ENCODE assay signal across 18 cellular contexts in the genomic region with DNA sequence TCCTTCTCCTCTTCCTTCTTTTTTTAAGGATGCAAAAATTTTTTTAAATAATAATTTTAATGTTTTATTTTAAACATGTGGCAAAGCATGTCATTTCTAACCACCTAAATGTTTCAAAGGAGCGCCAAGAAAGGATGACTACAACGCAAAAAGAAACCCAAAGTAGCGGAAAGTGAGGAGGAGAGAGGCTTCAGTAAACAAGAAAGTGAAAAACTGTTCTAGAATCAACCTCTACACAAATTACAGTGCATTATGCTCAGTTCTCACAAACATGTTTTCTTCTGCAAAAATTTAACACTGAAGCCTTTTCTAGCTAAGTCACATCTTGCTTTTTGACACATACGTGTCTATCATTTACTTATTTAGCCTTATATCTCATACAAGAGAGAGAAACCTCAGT.
A peak's percentile ranks its signal among the peaks of the same experiment; 100 is the strongest.
DNase-seq lines count a peak whose midpoint lies in the region; ATAC-seq and FAIRE-seq lines count a peak whose summit lies in the region.
"Had no signal": no experiment of that assay in that cellular context is flagged by ENCODE, and none has a peak within 500 bp of the region (broad histone marks: within the 10 kb centered on the region; RNA-seq: fewer than 3 reads in every experiment).

No MANE protein-coding gene starts in this region.

- H3K27ac Mint-ChIP-seq in CD4-positive, CD25-positive, alpha-beta regulatory T cell, result peak overlapping the region in 1 of 3 donors; percentile 60
- H3K27ac Mint-ChIP-seq in activated T-helper 2 cell treated with anti-CD3 and anti-CD28 coated beads, Interferon-gamma antibody, Interleukin-2, Interleukin-4, amounts not matched to agents 10 μg/mL and 5 μg/mL and 100 μg/mL, durations not matched to agents 14 hours and 24 hours and 36 hours, result peak overlapping the region; percentile 42
- H3K27ac Mint-ChIP-seq: H9, IgD-negative memory B cell had no signal

- peaks cover 18% of the 10 kb centered on the region for H3K4me1 Mint-ChIP-seq in activated T-cell treated with anti-CD3 and anti-CD28 coated beads, Interleukin-2, amount 50 U/mL, for 4 hours (ENCODE audit: low read depth)
- H3K4me1 Mint-ChIP-seq in CD4-positive, CD25-positive, alpha-beta regulatory T cell, result peaks cover 0 to 21% (median 4%) of the 10 kb centered on the region in 4 donors
- peaks cover 53% of the 10 kb centered on the region for H3K4me1 Mint-ChIP-seq in activated T-helper 2 cell treated with anti-CD3 and anti-CD28 coated beads, Interferon-gamma antibody, Interleukin-2, Interleukin-4, amounts not matched to agents 10 μg/mL and 5 μg/mL and 100 μg/mL, durations not matched to agents 14 hours and 24 hours and 36 hours (ENCODE audit: low read depth)
- H3K4me1 Mint-ChIP-seq: H9, IgD-negative memory B cell had no signal

- peak; percentile 8 for FAIRE-seq in GM19239 (lab: Jason Lieb, UNC)
- FAIRE-seq: A204.1, H1, HepG2 had no signal

- no peaks in the 10 kb centered on the region for H3K36me3 Mint-ChIP-seq in activated T-cell treated with anti-CD3 and anti-CD28 coated beads, Interleukin-2, amount 50 U/mL, for 4 hours (ENCODE audit: insufficient read depth)
- no peaks in the 10 kb centered on the region for H3K36me3 Mint-ChIP-seq in CD4-positive, CD25-positive, alpha-beta regulatory T cell
- peaks cover 53% of the 10 kb centered on the region for H3K36me3 Mint-ChIP-seq in activated T-helper 2 cell treated with anti-CD3 and anti-CD28 coated beads, Interferon-gamma antibody, Interleukin-2, Interleukin-4, amounts not matched to agents 10 μg/mL and 5 μg/mL and 100 μg/mL, durations not matched to agents 14 hours and 24 hours and 36 hours (ENCODE audit: low read depth)
- H3K36me3 Mint-ChIP-seq: CD4-positive, alpha-beta memory T cell; IgD-negative memory B cell had no signal

- no peaks in the 10 kb centered on the region for H3K36me3 ChIP-seq in CD4-positive, CD25-positive, alpha-beta regulatory T cell (ENCODE audit: control insufficient read depth, insufficient read depth, low read length)

- H3K27me3 ChIP-seq in CD4-positive, CD25-positive, alpha-beta regulatory T cell (ENCODE audit: control insufficient read depth, insufficient read depth, low read length), result no peaks in the 10 kb centered on the region

- H3K4me3 ChIP-seq in CD4-positive, CD25-positive, alpha-beta regulatory T cell (ENCODE audit: low read depth, low read length), result peak overlapping the region; percentile 27

- H3K9me3 Mint-ChIP-seq in activated T-cell treated with anti-CD3 and anti-CD28 coated beads, Interleukin-2, amount 50 U/mL, for 4 hours, result no peaks in the 10 kb centered on the region
- H3K9me3 Mint-ChIP-seq in CD4-positive, CD25-positive, alpha-beta regulatory T cell, result peaks cover 0 to 2% (median 0%) of the 10 kb centered on the region in 7 donors
- no peaks in the 10 kb centered on the region for H3K9me3 Mint-ChIP-seq in activated T-helper 2 cell treated with anti-CD3 and anti-CD28 coated beads, Interferon-gamma antibody, Interleukin-2, Interleukin-4, amounts not matched to agents 10 μg/mL and 5 μg/mL and 100 μg/mL, durations not matched to agents 14 hours and 24 hours and 36 hours
- H3K9me3 Mint-ChIP-seq: CD4-positive, alpha-beta memory T cell; H9 had no signal

- intact Hi-C loops in activated T-helper 2 cell treated with anti-CD3 and anti-CD28 coated beads, Interferon-gamma antibody, Interleukin-2, Interleukin-4, amounts not matched to agents 10 μg/mL and 5 μg/mL and 100 μg/mL, durations not matched to agents 14 hours and 24 hours and 36 hours (cut with micrococcal nuclease), result loop anchor here (1.0 kb wide), 1 partner anchor 13 kb away; no protein-coding TSS in a partner anchor

- H3K4me3 Mint-ChIP-seq in activated T-cell treated with anti-CD3 and anti-CD28 coated beads, Interleukin-2, amount 50 U/mL, for 4 hours, result no peak overlapping the region
- H3K4me3 Mint-ChIP-seq in CD4-positive, CD25-positive, alpha-beta regulatory T cell, result no peak overlapping the region
- no peak overlapping the region for H3K4me3 Mint-ChIP-seq in activated T-helper 2 cell treated with anti-CD3 and anti-CD28 coated beads, Interferon-gamma antibody, Interleukin-2, Interleukin-4, amounts not matched to agents 10 μg/mL and 5 μg/mL and 100 μg/mL, durations not matched to agents 14 hours and 24 hours and 36 hours (ENCODE audit: low read depth)
- H3K4me3 Mint-ChIP-seq: H9, IgD-negative memory B cell had no signal

- ATAC-seq in activated T-cell treated with anti-CD3 and anti-CD28 coated beads, Interleukin-2, amount 50 U/mL, for 4 hours, result peak; percentile 32 to 55
- ATAC-seq in CD4-positive, CD25-positive, alpha-beta regulatory T cell (ENCODE audit: low read depth in 2 of 2), result no peak
- no peak for ATAC-seq in HG02763 (IDR thresholded peaks at IDR 0.05; ENCODE audit: unreplicated experiment)
- ATAC-seq: HepG2 had no signal

- no peak for DNase-seq in activated T-cell treated with anti-CD3 and anti-CD28 coated beads, Interleukin-2, amount 50 U/mL, for 4 hours
- DNase-seq in activated T-cell treated with anti-CD3 and anti-CD28 coated beads, Interleukin-2, amount 50 U/mL, for 48 hours, result no peak
- no peak for DNase-seq in CD4-positive, CD25-positive, alpha-beta regulatory T cell
- no peak for DNase-seq in GM19239 (ENCODE audit: insufficient read length, low spot score)
- no peak for DNase-seq in activated T-helper 2 cell treated with anti-CD3 and anti-CD28 coated beads, Interferon-gamma antibody, Interleukin-2, Interleukin-4, amounts not matched to agents 10 μg/mL and 5 μg/mL and 100 μg/mL, durations not matched to agents 14 hours and 24 hours and 36 hours (ENCODE audit: low spot score)
- DNase-seq in NOMO-1 treated with DMSO at 0.1 percent for 48 hours (lab: John Stamatoyannopoulos, UW; ENCODE audit: unreplicated experiment), result no peak
- DNase-seq: ACHN, DMS153, DMS79, GDM1, H9 had no signal

- H3K9me3 ChIP-seq in CD4-positive, CD25-positive, alpha-beta regulatory T cell (ENCODE audit: control insufficient read depth in 2 of 2, low read length in 2 of 2), result no peaks in the 10 kb centered on the region

- peaks cover 5% of the 10 kb centered on the region for H3K4me1 ChIP-seq in CD4-positive, CD25-positive, alpha-beta regulatory T cell (ENCODE audit: control insufficient read depth, insufficient read depth, low read length, poor library complexity, severe bottlenecking)

- H3K27me3 Mint-ChIP-seq in activated T-cell treated with anti-CD3 and anti-CD28 coated beads, Interleukin-2, amount 50 U/mL, for 4 hours (ENCODE audit: low read depth), result peaks cover 2% of the 10 kb centered on the region
- no peaks in the 10 kb centered on the region for H3K27me3 Mint-ChIP-seq in CD4-positive, CD25-positive, alpha-beta regulatory T cell
- H3K27me3 Mint-ChIP-seq in activated T-helper 2 cell treated with anti-CD3 and anti-CD28 coated beads, Interferon-gamma antibody, Interleukin-2, Interleukin-4, amounts not matched to agents 10 μg/mL and 5 μg/mL and 100 μg/mL, durations not matched to agents 14 hours and 24 hours and 36 hours (ENCODE audit: low read depth), result no peaks in the 10 kb centered on the region
- H3K27me3 Mint-ChIP-seq: IgD-negative memory B cell had no signal

- peak overlapping the region; percentile 23 for H3K27ac ChIP-seq in CD4-positive, CD25-positive, alpha-beta regulatory T cell (ENCODE audit: insufficient read depth, low read length, poor library complexity, severe bottlenecking)
- H3K27ac ChIP-seq: C4-2B had no signal

Comparison
In these comparisons a context has a peak if more than half of its experiments do, and no peak if none do; other contexts are left out.
1. ATAC-seq: peak in activated T-cell treated with anti-CD3 and anti-CD28 coated beads, Interleukin-2, amount 50 U/mL, for 4 hours (2 of 2); none in CD4-positive, CD25-positive, alpha-beta regulatory T cell (0 of 2) and HG02763 (single experiment).